26 cellular contexts compared by ENCODE assay signal in the genomic region with DNA sequence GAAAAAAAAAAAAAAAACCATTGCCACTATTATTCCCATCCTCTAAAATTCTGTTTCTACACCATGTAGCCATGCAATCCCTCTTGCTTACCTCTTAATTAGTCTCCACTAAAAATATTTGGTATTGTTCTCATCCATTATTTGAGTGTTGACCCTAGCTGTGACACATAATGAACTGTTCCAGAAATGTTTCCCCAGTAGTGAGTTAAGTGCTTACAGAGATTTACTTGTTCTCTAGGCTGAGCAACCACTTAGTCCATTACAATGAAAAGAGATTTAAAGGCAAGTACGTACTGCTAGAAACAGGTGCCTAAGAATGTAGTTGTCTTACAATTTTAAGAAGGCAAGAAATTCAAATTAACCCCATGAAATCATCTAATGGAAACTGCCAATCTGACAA.
A peak's percentile ranks its signal among the peaks of the same experiment; 100 is the strongest.
DNase-seq lines count a peak whose midpoint lies in the region; ATAC-seq, FAIRE-seq and TF ChIP-seq lines count a peak whose summit lies in the region.
"Had no signal": no experiment of that assay in that cellular context is flagged by ENCODE, and none has a peak within 500 bp of the region (broad histone marks: within the 10 kb centered on the region; RNA-seq: fewer than 3 reads in every experiment).

No MANE protein-coding gene starts in this region.

- H3K4me1 ChIP-seq in keratinocyte (ENCODE audit: control insufficient read depth, extremely low read depth, insufficient read depth, low read length): no peaks in the 10 kb centered on the region

- H3K4me3 Mint-ChIP-seq in type B pancreatic cell (peak overlapping the region; percentile 12), progenitor cell of endocrine pancreas (ENCODE audit: low read depth) (no peak overlapping the region)
- no peak overlapping the region for H3K4me3 Mint-ChIP-seq in activated CD4-positive, alpha-beta T cell treated with anti-CD3 and anti-CD28 coated beads for 36 hours
- H3K4me3 Mint-ChIP-seq: mesothelial cell of epicardium; naive thymus-derived CD8-positive, alpha-beta T cell had no signal

- POLR2A ChIA-PET in activated CD4-positive, alpha-beta T cell treated with anti-CD3 and anti-CD28 coated beads for 36 hours (lab: Charles Lee): no interaction called here

- TF ChIP-seq CTCF in keratinocyte (optimal IDR thresholded peaks at IDR 0.05 in 1 of 3, IDR thresholded peaks at IDR 0.05 in 1 of 3, conservative IDR thresholded peaks at IDR 0.05 in 1 of 3; ENCODE audit: extremely low read depth in 1 of 3, insufficient read depth in 2 of 3, low read length in 3 of 3) (no peak), type B pancreatic cell (conservative IDR thresholded peaks at IDR 0.05) (no peak), progenitor cell of endocrine pancreas (IDR thresholded peaks at IDR 0.05; ENCODE audit: unreplicated experiment) (no peak)

- H3K27ac Mint-ChIP-seq in type B pancreatic cell: no peak overlapping the region
- no peak overlapping the region for H3K27ac Mint-ChIP-seq in activated CD4-positive, alpha-beta T cell treated with anti-CD3 and anti-CD28 coated beads for 36 hours
- H3K27ac Mint-ChIP-seq in progenitor cell of endocrine pancreas: no peak overlapping the region
- H3K27ac Mint-ChIP-seq: naive thymus-derived CD8-positive, alpha-beta T cell had no signal

- no peak overlapping the region for H3K9ac ChIP-seq in keratinocyte (ENCODE audit: control insufficient read depth, extremely low read depth, insufficient read depth, low read length)

- FAIRE-seq in keratinocyte (lab: Jason Lieb, UNC) (peak; percentile 46), frontal cortex (lab: Jason Lieb, UNC) (no peak)
- FAIRE-seq: A204.1 had no signal

- ATAC-seq in activated CD4-positive, alpha-beta T cell treated with anti-CD3 and anti-CD28 coated beads for 36 hours: no peak
- ATAC-seq: gastroesophageal sphincter; left cardiac atrium; naive thymus-derived CD8-positive, alpha-beta T cell had no signal

- peaks cover 33% of the 10 kb centered on the region for H3K4me1 Mint-ChIP-seq in type B pancreatic cell (ENCODE audit: unreplicated experiment)
- peaks cover 6% of the 10 kb centered on the region for H3K4me1 Mint-ChIP-seq in activated CD4-positive, alpha-beta T cell treated with anti-CD3 and anti-CD28 coated beads for 36 hours
- H3K4me1 Mint-ChIP-seq in progenitor cell of endocrine pancreas (ENCODE audit: low read depth): peaks cover 17% of the 10 kb centered on the region

- H3K9me1 ChIP-seq in keratinocyte (ENCODE audit: control insufficient read depth, extremely low read depth, insufficient read depth, low read length): no peaks in the 10 kb centered on the region

- no peaks in the 10 kb centered on the region for H3K27me3 ChIP-seq in keratinocyte (ENCODE audit: control insufficient read depth, extremely low read depth, insufficient read depth, low read length)
- H3K27me3 ChIP-seq: esophagus muscularis mucosa, gastroesophageal sphincter, sigmoid colon had no signal

- H3K27ac ChIP-seq in keratinocyte (ENCODE audit: control insufficient read depth, insufficient read depth, low read length): no peak overlapping the region
- H3K27ac ChIP-seq: esophagus muscularis mucosa, gastroesophageal sphincter, sigmoid colon, SK-N-MC, VCaP had no signal

- no peaks in the 10 kb centered on the region for H4K20me1 ChIP-seq in keratinocyte (ENCODE audit: control insufficient read depth, extremely low read depth, insufficient read depth, low read length)

- dilution Hi-C loops in keratinocyte (cut with MboI; ENCODE audit: extremely low pct_ligation_motif_present, low sequenced_read_pairs): no loop called here

- no peaks in the 10 kb centered on the region for H3K9me3 ChIP-seq in keratinocyte (ENCODE audit: control insufficient read depth, low read depth, low read length)
- H3K9me3 ChIP-seq: esophagus muscularis mucosa, gastroesophageal sphincter, sigmoid colon had no signal

- no peak overlapping the region for H3K4me3 ChIP-seq in keratinocyte (ENCODE audit: control insufficient read depth in 2 of 3, extremely low read depth in 1 of 3, insufficient read depth in 2 of 3, low read depth in 1 of 3, low read length in 3 of 3)
- H3K4me3 ChIP-seq: esophagus muscularis mucosa, gastroesophageal sphincter, sigmoid colon, SK-N-MC had no signal

- intact Hi-C loops in activated CD4-positive, alpha-beta T cell treated with anti-CD3 and anti-CD28 coated beads for 36 hours (cut with DNase I, micrococcal nuclease): no loop called here

- peak; percentile 9 for DNase-seq in NCI-H2107 treated with DMSO at 0.1 percent for 48 hours (lab: John Stamatoyannopoulos, UW; ENCODE audit: unreplicated experiment)
- no peak for DNase-seq in NCI-H2107 (lab: John Stamatoyannopoulos, UW)
- peak; percentile 36 for DNase-seq in NCI-H774 (lab: John Stamatoyannopoulos, UW)
- no peak for DNase-seq in keratinocyte (ENCODE audit: low read depth, low spot score)
- no peak for DNase-seq in type B pancreatic cell (ENCODE audit: extremely low spot score, unreplicated experiment)
- no peak for DNase-seq in activated CD4-positive, alpha-beta T cell treated with anti-CD3 and anti-CD28 coated beads for 36 hours
- no peak for DNase-seq in frontal cortex (ENCODE audit: low spot score in 2 of 2)
- DNase-seq in progenitor cell of endocrine pancreas (ENCODE audit: low spot score, unreplicated experiment): no peak
- DNase-seq: activated CD4-positive, alpha-beta T cell treated with anti-CD3 and anti-CD28 coated beads, Interleukin-2, amount 50 U/mL, for 1 hour; activated effector memory CD4-positive, alpha-beta T cell treated with anti-CD3 and anti-CD28 coated beads, Interleukin-2, amount 50 U/mL, for 16 hours; effector memory CD4-positive, alpha-beta T cell; KBM-7; left cardiac atrium; MM.1S; naive thymus-derived CD8-positive, alpha-beta T cell; NCI-H1694 treated with DMSO at 0.1 percent for 48 hours; posterior cingulate gyrus; sigmoid colon; stimulated activated CD4-positive, alpha-beta T cell treated with anti-CD3 and anti-CD28 coated beads, Interleukin-15, amount 100 ng/mL, for 24 hours; T-helper 2 cell had no signal

- no peak overlapping the region for H2AFZ ChIP-seq in keratinocyte (ENCODE audit: control insufficient read depth, low read length)

- no peaks in the 10 kb centered on the region for H3K9me3 Mint-ChIP-seq in type B pancreatic cell
- no peaks in the 10 kb centered on the region for H3K9me3 Mint-ChIP-seq in activated CD4-positive, alpha-beta T cell treated with anti-CD3 and anti-CD28 coated beads for 36 hours (ENCODE audit: low read depth)
- no peaks in the 10 kb centered on the region for H3K9me3 Mint-ChIP-seq in progenitor cell of endocrine pancreas (ENCODE audit: low read depth)
- H3K9me3 Mint-ChIP-seq: naive thymus-derived CD8-positive, alpha-beta T cell had no signal

- CTCF ChIA-PET in activated CD4-positive, alpha-beta T cell treated with anti-CD3 and anti-CD28 coated beads for 36 hours (lab: Charles Lee): interaction anchor here (0.6 to 1.6 kb wide), 2 partner anchors 16 to 100 kb away, joined by 3 read pairs; no protein-coding TSS in a partner anchor

- H3K27me3 Mint-ChIP-seq in type B pancreatic cell (peaks cover 6% of the 10 kb centered on the region), progenitor cell of endocrine pancreas (no peaks in the 10 kb centered on the region)
- no peaks in the 10 kb centered on the region for H3K27me3 Mint-ChIP-seq in activated CD4-positive, alpha-beta T cell treated with anti-CD3 and anti-CD28 coated beads for 36 hours

- no peak overlapping the region for H3K4me2 ChIP-seq in keratinocyte (ENCODE audit: control insufficient read depth, extremely low read depth, insufficient read depth, low read depth, low read length)

- H3K79me2 ChIP-seq in keratinocyte (ENCODE audit: control insufficient read depth, insufficient read depth, low read length): no peaks in the 10 kb centered on the region

- H3K36me3 ChIP-seq in keratinocyte (ENCODE audit: control insufficient read depth in 2 of 2, extremely low read depth in 1 of 2, insufficient read depth in 2 of 2, low read length in 2 of 2): no peaks in the 10 kb centered on the region
- H3K36me3 ChIP-seq: esophagus muscularis mucosa, gastroesophageal sphincter, sigmoid colon had no signal

- H3K36me3 Mint-ChIP-seq in type B pancreatic cell (no peaks in the 10 kb centered on the region), progenitor cell of endocrine pancreas (ENCODE audit: insufficient read depth) (no peaks in the 10 kb centered on the region)
- no peaks in the 10 kb centered on the region for H3K36me3 Mint-ChIP-seq in activated CD4-positive, alpha-beta T cell treated with anti-CD3 and anti-CD28 coated beads for 36 hours (ENCODE audit: low read depth)
- H3K36me3 Mint-ChIP-seq: mesothelial cell of epicardium; naive thymus-derived CD8-positive, alpha-beta T cell had no signal

Comparison
In these comparisons a context has a peak if more than half of its experiments do, and no peak if none do; other contexts are left out.
1. DNase-seq: peak in NCI-H2107 treated with DMSO at 0.1 percent for 48 hours (single experiment) and NCI-H774 (single experiment); none in NCI-H2107 (single experiment), keratinocyte (single experiment), type B pancreatic cell (single experiment), activated CD4-positive, alpha-beta T cell treated with anti-CD3 and anti-CD28 coated beads for 36 hours (single experiment), frontal cortex (0 of 2) and progenitor cell of endocrine pancreas (single experiment).